ENCODE assay signal across 11 cellular contexts in genomic region chr1:24155011-24155782, GRCh38. TPM values are rescaled to one million over a fixed set of nuclear protein-coding genes. Genes with fewer than 3 reads are reported as not detected.
A peak's percentile ranks its signal among the peaks of the same experiment; 100 is the strongest.
DNase-seq lines count a peak whose midpoint lies in the region; ATAC-seq and TF ChIP-seq lines count a peak whose summit lies in the region.
"Had no signal": no experiment of that assay in that cellular context is flagged by ENCODE, and none has a peak within 500 bp of the region (broad histone marks: within the 10 kb centered on the region; RNA-seq: fewer than 3 reads in every experiment).

No MANE protein-coding gene starts in this region.

- DNase-seq in NCI-H1436 (lab: John Stamatoyannopoulos, UW) (peak; percentile 6), NCI-H1436 treated with DMSO at 0.1 percent for 48 hours (lab: John Stamatoyannopoulos, UW) (no peak), KBM-7 (peak; percentile 11), astrocyte of the spinal cord (ENCODE audit: low read depth, low spot score) (no peak), mucosa of gallbladder (ENCODE audit: low spot score) (peak; percentile 30), omental fat pad (ENCODE audit: low spot score) (no peak), NCI-H774 (lab: John Stamatoyannopoulos, UW) (no peak), pons (ENCODE audit: low spot score) (no peak)
- DNase-seq: anterior cingulate cortex, T-cell had no signal

- H3K4me3 ChIP-seq in astrocyte of the spinal cord (ENCODE audit: low read depth, low read length): no peak overlapping the region

- ATAC-seq in omental fat pad (ENCODE audit: low FRiP score): no peak
- ATAC-seq: T-cell had no signal

- in situ Hi-C loops in KBM-7 (cut with MboI; ENCODE audit: low pct_unique_long_range_greater_than_20kb, low sequenced_read_pairs) (no loop called here), astrocyte of the spinal cord (cut with HindIII; ENCODE audit: low sequenced_read_pairs) (no loop called here)

- peak; percentile 19 for TF ChIP-seq CTCF in astrocyte of the spinal cord (IDR thresholded peaks at IDR 0.05; ENCODE audit: low read depth, low read length)
- no peak for TF ChIP-seq CTCF in omental fat pad (IDR thresholded peaks at IDR 0.05)

RNA-seq across cellular contexts. Expression of gene IL22RA1, which starts 12.3 kb away (rescaled TPM):
- total RNA-seq in mucosa of gallbladder: 11.6 TPM
- 1 to 10 TPM in 1 of 4 donors, under 1 TPM in 3; 0.12 to 1.2 (median 0.39) TPM for total RNA-seq in omental fat pad
- total RNA-seq: skeletal muscle tissue had no signal

RNA-seq across cellular contexts. Expression of gene IFNLR1, which starts 31.9 kb away (rescaled TPM):
- 11.2 TPM for total RNA-seq in mucosa of gallbladder
- total RNA-seq in omental fat pad: 1 to 10 TPM in 3 of 4 donors, not detected in 1; 1.1 to 4.6 (median 1.8) TPM
- total RNA-seq: skeletal muscle tissue had no signal

RNA-seq across cellular contexts. Expression of gene MYOM3, which starts 43.3 kb away (rescaled TPM):
- total RNA-seq in mucosa of gallbladder (1.7 TPM), omental fat pad (under 1 TPM; 0.13 to 0.79 (median 0.32) TPM)
- total RNA-seq: T-cell had no signal

Comparison
In these comparisons a context has a peak if more than half of its experiments do, and no peak if none do; other contexts are left out.
1. DNase-seq: peak in NCI-H1436 (single experiment), KBM-7 (single experiment) and mucosa of gallbladder (single experiment); none in NCI-H1436 treated with DMSO at 0.1 percent for 48 hours (single experiment), astrocyte of the spinal cord (single experiment), omental fat pad (single experiment), NCI-H774 (single experiment) and pons (single experiment).